Comparison of ENCODE assay signal across 8 cellular contexts in genomic region chr5:31854181-31854624, GRCh38.
DNase-seq lines count a peak whose midpoint lies in the region; ATAC-seq and TF ChIP-seq lines count a peak whose summit lies in the region.

No MANE protein-coding gene starts in this region.

- POLR2A ChIA-PET in activated CD4-positive, alpha-beta T cell treated with anti-CD3 and anti-CD28 coated beads for 36 hours (lab: Charles Lee): no interaction called here

- H3K27ac ChIP-seq in skin epidermis: peak overlapping the region in 17 of 21 experiments; percentile 23 to 83 (median 62)

- H3K4me3 ChIP-seq in astrocyte of the spinal cord (ENCODE audit: low read depth, low read length) (peak overlapping the region; percentile 66), iPS-18c (ENCODE audit: insufficient read depth, low read depth, low read length) (peak overlapping the region; percentile 79), skin epidermis (peak overlapping the region; percentile 31 to 57 (median 46))

- in situ Hi-C loops in astrocyte of the spinal cord (cut with HindIII; ENCODE audit: low sequenced_read_pairs) (no loop called here), KBM-7 (cut with MboI; ENCODE audit: low pct_unique_long_range_greater_than_20kb, low sequenced_read_pairs) (no loop called here)

- H3K4me3 Mint-ChIP-seq in activated CD4-positive, alpha-beta T cell treated with anti-CD3 and anti-CD28 coated beads for 36 hours: peak overlapping the region; percentile 70

- H3K9me3 ChIP-seq in iPS-18c (ENCODE audit: control insufficient read depth, insufficient read depth, low read length): peaks cover 3% of the 10 kb centered on the region

- CTCF ChIA-PET in activated CD4-positive, alpha-beta T cell treated with anti-CD3 and anti-CD28 coated beads for 36 hours (lab: Charles Lee): interaction anchor here (0.7 to 3.9 kb wide), 7 partner anchors 9 to 239 kb away, joined by 3 to 17 read pairs (median 4); no protein-coding TSS in a partner anchor

- intact Hi-C loops in activated CD4-positive, alpha-beta T cell treated with anti-CD3 and anti-CD28 coated beads for 36 hours (cut with DNase I, micrococcal nuclease): no loop called here

- H3K36me3 Mint-ChIP-seq in activated CD4-positive, alpha-beta T cell treated with anti-CD3 and anti-CD28 coated beads for 36 hours (ENCODE audit: low read depth): peaks cover 3% of the 10 kb centered on the region

- ATAC-seq in activated CD4-positive, alpha-beta T cell treated with anti-CD3 and anti-CD28 coated beads for 36 hours: peak; percentile 60
- no peak for ATAC-seq in activated CD4-positive, CD25-positive, alpha-beta regulatory T cell treated with anti-CD3 and anti-CD28 coated beads, Interleukin-2, amount 50 U/mL, for 24 hours
- ATAC-seq in HG03280 (IDR thresholded peaks at IDR 0.05; ENCODE audit: unreplicated experiment): no peak

- DNase-seq in activated CD4-positive, alpha-beta T cell treated with anti-CD3 and anti-CD28 coated beads for 36 hours: peak; percentile 31
- no peak for DNase-seq in activated CD4-positive, alpha-beta T cell treated with anti-CD3 and anti-CD28 coated beads for 4 hours
- peak; percentile 86 for DNase-seq in astrocyte of the spinal cord (ENCODE audit: low read depth, low spot score)
- DNase-seq in KBM-7: no peak

- TF ChIP-seq CTCF in astrocyte of the spinal cord (IDR thresholded peaks at IDR 0.05; ENCODE audit: low read depth, low read length): no peak

- peak overlapping the region; percentile 15 for H3K27ac Mint-ChIP-seq in activated CD4-positive, alpha-beta T cell treated with anti-CD3 and anti-CD28 coated beads for 36 hours

- peaks cover 6% of the 10 kb centered on the region for H3K9me3 Mint-ChIP-seq in activated CD4-positive, alpha-beta T cell treated with anti-CD3 and anti-CD28 coated beads for 36 hours (ENCODE audit: low read depth)

- H3K27me3 Mint-ChIP-seq in activated CD4-positive, alpha-beta T cell treated with anti-CD3 and anti-CD28 coated beads for 36 hours: peaks cover 9% of the 10 kb centered on the region

- H3K4me1 Mint-ChIP-seq in activated CD4-positive, alpha-beta T cell treated with anti-CD3 and anti-CD28 coated beads for 36 hours: peaks cover 15% of the 10 kb centered on the region

Comparison
In these comparisons a context has a peak if more than half of its experiments do, and no peak if none do; other contexts are left out.
1. DNase-seq: peak in activated CD4-positive, alpha-beta T cell treated with anti-CD3 and anti-CD28 coated beads for 36 hours (single experiment) and astrocyte of the spinal cord (single experiment); none in activated CD4-positive, alpha-beta T cell treated with anti-CD3 and anti-CD28 coated beads for 4 hours (0 of 2) and KBM-7 (single experiment).
2. Peak in every context shown above with its lines, with median percentiles within 50 percentile points of each other: H3K4me3 ChIP-seq.